In genomic region chr4:166512267-166512666, GRCh38 we compare ENCODE assay signal across 36 cellular contexts.
"Had no signal": no experiment of that assay in that cellular context is flagged by ENCODE, and none has a peak within 500 bp of the region (broad histone marks: within the 10 kb centered on the region; RNA-seq: fewer than 3 reads in every experiment).

No MANE protein-coding gene starts in this region.

- H3K27me3 ChIP-seq: adrenal gland, body of pancreas, brain microvascular endothelial cell, breast epithelium had no signal

- H3K4me1 ChIP-seq: adrenal gland, body of pancreas, breast epithelium had no signal

- H3K36me3 ChIP-seq: adrenal gland, brain microvascular endothelial cell, breast epithelium, WERI-Rb-1 had no signal

- H3K36me3 Mint-ChIP-seq: activated CD4-positive, alpha-beta memory T cell treated with anti-CD3 and anti-CD28 coated beads for 36 hours; activated naive CD4-positive, alpha-beta T cell treated with anti-CD3 and anti-CD28 coated beads, Interleukin-2, amount 50 U/mL, for 72 hours; activated naive CD8-positive, alpha-beta T cell treated with anti-CD3 and anti-CD28 coated beads for 36 hours; WTC11 had no signal

- H3K4me1 Mint-ChIP-seq: activated CD4-positive, alpha-beta T cell treated with anti-CD3 and anti-CD28 coated beads for 36 hours; activated naive CD8-positive, alpha-beta T cell treated with anti-CD3 and anti-CD28 coated beads for 36 hours; activated T-helper 17 cell treated with anti-CD3 and anti-CD28 coated beads, Interleukin-2, amount 50 U/mL, for 72 hours had no signal

- H3K4me3 ChIP-seq: adrenal gland, body of pancreas, breast epithelium had no signal

- H3K4me3 Mint-ChIP-seq: activated CD4-positive, alpha-beta memory T cell treated with anti-CD3 and anti-CD28 coated beads for 36 hours; activated CD4-positive, alpha-beta T cell treated with anti-CD3 and anti-CD28 coated beads for 36 hours; activated CD8-positive, alpha-beta T cell treated with anti-CD3 and anti-CD28 coated beads for 36 hours; activated naive CD4-positive, alpha-beta T cell treated with anti-CD3 and anti-CD28 coated beads for 36 hours; activated naive CD8-positive, alpha-beta T cell treated with anti-CD3 and anti-CD28 coated beads for 36 hours; activated T-cell treated with anti-CD3 and anti-CD28 coated beads, Interleukin-2, amount 50 U/mL, for 4 hours; activated T-cell treated with anti-CD3 and anti-CD28 coated beads, Interleukin-2, amount 50 U/mL, for 72 hours; activated T-helper 1 cell treated with anti-CD3 and anti-CD28 coated beads, Interleukin-12 subunit alpha, Interleukin-12 subunit beta, Interleukin-2, Interleukin-4 antibody, amounts not matched to agents 30 ng/mL and 10 ng/mL and 1 ng/mL, durations not matched to agents 14 hours and 24 hours and 36 hours; activated T-helper 17 cell treated with anti-CD3 and anti-CD28 coated beads, Interleukin-2, amount 50 U/mL, for 72 hours; T-helper 1 cell treated with Interleukin-12 subunit alpha and Interleukin-12 subunit beta and Interleukin-4 antibody, amounts not matched to agents 30 μg/mL and 1 μg/mL, for 36 hours; T-helper 2 cell treated with Interferon-gamma antibody and Interleukin-4, amounts not matched to agents 5 μg/mL and 100 μg/mL, for 36 hours; WTC11 had no signal

- DNase-seq: activated CD4-positive, alpha-beta memory T cell treated with anti-CD3 and anti-CD28 coated beads for 36 hours; activated CD4-positive, alpha-beta T cell treated with anti-CD3 and anti-CD28 coated beads for 1 hour; activated CD4-positive, alpha-beta T cell treated with anti-CD3 and anti-CD28 coated beads for 36 hours; activated CD4-positive, alpha-beta T cell treated with anti-CD3 and anti-CD28 coated beads for 48 hours; activated CD4-positive, alpha-beta T cell treated with anti-CD3 and anti-CD28 coated beads, Interleukin-2, amount 50 U/mL, for 1 hour; activated CD4-positive, alpha-beta T cell treated with anti-CD3 and anti-CD28 coated beads, Interleukin-2, amount 50 U/mL, for 4 hours; activated CD4-positive, CD25-positive, alpha-beta regulatory T cell; activated CD8-positive, alpha-beta memory T cell treated with anti-CD3 and anti-CD28 coated beads, Interleukin-2, amount 50 U/mL, for 4 hours; activated CD8-positive, alpha-beta T cell treated with anti-CD3 and anti-CD28 coated beads for 36 hours; activated effector memory CD4-positive, alpha-beta T cell treated with anti-CD3 and anti-CD28 coated beads, Interleukin-2, amount 50 U/mL, for 16 hours; activated gamma-delta T cell treated with Interleukin-2 at 50 U/mL for 16 hours; activated naive CD4-positive, alpha-beta T cell; activated naive CD4-positive, alpha-beta T cell treated with anti-CD3 and anti-CD28 coated beads for 36 hours; activated naive CD4-positive, alpha-beta T cell treated with anti-CD3 and anti-CD28 coated beads, Interleukin-2, amount 50 U/mL, for 16 hours; activated naive CD8-positive, alpha-beta T cell treated with anti-CD3 and anti-CD28 coated beads for 36 hours; activated T-cell treated with anti-CD3 and anti-CD28 coated beads for 4 hours; activated T-cell treated with anti-CD3 and anti-CD28 coated beads, Interleukin-2, amount 50 U/mL, for 1 hour; activated T-cell treated with anti-CD3 and anti-CD28 coated beads, Interleukin-2, amount 50 U/mL, for 4 hours; activated T-cell treated with anti-CD3 and anti-CD28 coated beads, Interleukin-2, amount 50 U/mL, for 72 hours; adrenal gland; amniotic stem cell; aorta; body of pancreas; brain microvascular endothelial cell; central memory CD4-positive, alpha-beta T cell; T-helper 1 cell; T-helper 2 cell; T-helper 9 cell; WERI-Rb-1 had no signal

- H3K27ac ChIP-seq: adrenal gland, body of pancreas, brain microvascular endothelial cell, breast epithelium, WERI-Rb-1 had no signal

- H3K9me3 ChIP-seq: adrenal gland, body of pancreas, breast epithelium had no signal

- H3K27me3 Mint-ChIP-seq: activated CD4-positive, alpha-beta memory T cell treated with anti-CD3 and anti-CD28 coated beads for 36 hours; activated CD4-positive, alpha-beta T cell treated with anti-CD3 and anti-CD28 coated beads for 36 hours; activated CD8-positive, alpha-beta T cell treated with anti-CD3 and anti-CD28 coated beads for 36 hours; activated naive CD8-positive, alpha-beta T cell treated with anti-CD3 and anti-CD28 coated beads for 36 hours; activated T-helper 17 cell treated with anti-CD3 and anti-CD28 coated beads, Interleukin-2, amount 50 U/mL, for 72 hours had no signal

- H3K27ac Mint-ChIP-seq: activated CD4-positive, alpha-beta memory T cell treated with anti-CD3 and anti-CD28 coated beads for 36 hours; activated CD4-positive, alpha-beta T cell treated with anti-CD3 and anti-CD28 coated beads for 36 hours; activated CD8-positive, alpha-beta T cell treated with anti-CD3 and anti-CD28 coated beads for 36 hours; activated naive CD4-positive, alpha-beta T cell treated with anti-CD3 and anti-CD28 coated beads for 36 hours; activated naive CD4-positive, alpha-beta T cell treated with anti-CD3 and anti-CD28 coated beads, Interleukin-2, amount 50 U/mL, for 72 hours; activated naive CD8-positive, alpha-beta T cell treated with anti-CD3 and anti-CD28 coated beads for 36 hours; activated T-cell treated with anti-CD3 and anti-CD28 coated beads, Interleukin-2, amount 50 U/mL, for 72 hours; activated T-helper 1 cell treated with anti-CD3 and anti-CD28 coated beads, Interleukin-12 subunit alpha, Interleukin-12 subunit beta, Interleukin-2, Interleukin-4 antibody, amounts not matched to agents 30 ng/mL and 10 ng/mL and 1 ng/mL, durations not matched to agents 14 hours and 24 hours and 36 hours; activated T-helper 17 cell treated with anti-CD3 and anti-CD28 coated beads, Interleukin-2, amount 50 U/mL, for 72 hours; T-helper 1 cell treated with Interleukin-12 subunit alpha and Interleukin-12 subunit beta and Interleukin-4 antibody, amounts not matched to agents 30 μg/mL and 1 μg/mL, for 36 hours; T-helper 2 cell treated with Interferon-gamma antibody and Interleukin-4, amounts not matched to agents 5 μg/mL and 100 μg/mL, for 36 hours; WTC11 had no signal
